In the genomic region with DNA sequence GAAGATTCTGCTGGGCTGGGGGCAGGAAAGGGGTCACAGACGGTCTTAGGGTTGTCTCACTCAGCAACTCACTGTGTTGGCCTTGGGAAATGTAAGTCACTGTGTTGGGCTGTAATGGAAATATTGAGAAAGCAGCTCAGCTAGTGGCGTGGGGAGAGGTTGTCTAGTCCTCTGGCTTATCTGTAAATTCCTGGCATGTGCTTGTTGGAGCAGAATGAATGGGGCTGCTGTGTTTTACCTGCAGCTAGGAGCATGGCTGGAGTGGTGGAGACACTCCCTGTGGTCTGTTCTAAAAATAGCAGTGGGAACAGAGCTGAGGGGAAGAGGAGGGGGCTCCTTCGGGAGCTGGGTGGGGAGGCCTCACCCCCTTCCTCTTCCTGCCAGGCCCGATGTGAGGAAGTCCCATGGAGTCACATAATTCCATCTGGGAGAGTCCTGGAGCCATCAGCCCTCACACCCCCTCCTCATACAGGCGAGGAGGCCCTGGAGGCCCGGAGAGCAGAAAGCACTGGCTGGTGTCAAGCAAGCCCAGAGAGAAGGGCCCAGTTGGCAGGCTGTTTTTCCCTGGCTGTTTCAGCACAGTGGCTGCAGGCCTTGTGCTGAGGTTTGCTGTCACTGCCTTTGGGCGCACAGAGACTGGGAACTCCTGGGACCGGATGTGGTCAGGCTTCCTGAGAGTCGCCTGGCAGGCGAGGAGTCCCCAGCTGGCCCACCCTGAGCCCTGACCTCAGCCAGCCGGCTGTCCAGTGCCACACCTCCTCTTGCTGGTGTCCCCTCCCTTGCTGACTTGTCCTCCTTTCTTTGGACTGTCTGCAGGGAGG, we compare ENCODE assay signal across 8 cellular contexts.
A peak's percentile ranks its signal among the peaks of the same experiment; 100 is the strongest.
DNase-seq lines count a peak whose midpoint lies in the region; ATAC-seq, FAIRE-seq and TF ChIP-seq lines count a peak whose summit lies in the region.

No MANE protein-coding gene starts in this region.

- no peaks in the 10 kb centered on the region for H3K9me3 ChIP-seq in pancreas
- no peaks in the 10 kb centered on the region for H3K9me3 ChIP-seq in BE2C

- ATAC-seq in pancreas (peak; percentile 92 to 93 (median 92)), HG03439 (IDR thresholded peaks at IDR 0.05; ENCODE audit: unreplicated experiment) (no peak), GM21515 (IDR thresholded peaks at IDR 0.05; ENCODE audit: unreplicated experiment) (no peak)

- no peaks in the 10 kb centered on the region for H3K9me3 Mint-ChIP-seq in activated T-cell treated with anti-CD3 and anti-CD28 coated beads, Interleukin-2, amount 50 U/mL, for 24 hours

- DNase-seq in NCI-H2227 (lab: John Stamatoyannopoulos, UW; ENCODE audit: unreplicated experiment) (peak; percentile 12), NCI-H2227 treated with DMSO at 0.1 percent for 48 hours (lab: John Stamatoyannopoulos, UW) (no peak), glomerular visceral epithelial cell (ENCODE audit: extremely low spot score) (peak; percentile 29), pancreas (peak in 5 of 6 donors; percentile 40 to 72 (median 60)), BE2C (no peak)
- peak; percentile 61 for DNase-seq in activated T-cell treated with anti-CD3 and anti-CD28 coated beads, Interleukin-2, amount 50 U/mL, for 24 hours

- H3K27me3 Mint-ChIP-seq in activated T-cell treated with anti-CD3 and anti-CD28 coated beads, Interleukin-2, amount 50 U/mL, for 24 hours, result no peaks in the 10 kb centered on the region

- H3K36me3 Mint-ChIP-seq in activated T-cell treated with anti-CD3 and anti-CD28 coated beads, Interleukin-2, amount 50 U/mL, for 24 hours (ENCODE audit: low read depth), result peaks cover 54% of the 10 kb centered on the region

- no peaks in the 10 kb centered on the region for H3K27me3 ChIP-seq in pancreas
- no peaks in the 10 kb centered on the region for H3K27me3 ChIP-seq in BE2C

- H3K27ac ChIP-seq in pancreas, result peak overlapping the region; percentile 54 to 87 (median 76)

- H3K27ac Mint-ChIP-seq in activated T-cell treated with anti-CD3 and anti-CD28 coated beads, Interleukin-2, amount 50 U/mL, for 24 hours, result peak overlapping the region; percentile 94

- H3K4me3 Mint-ChIP-seq in activated T-cell treated with anti-CD3 and anti-CD28 coated beads, Interleukin-2, amount 50 U/mL, for 24 hours, result peak overlapping the region; percentile 53

- no peaks in the 10 kb centered on the region for H3K36me3 ChIP-seq in pancreas
- H3K36me3 ChIP-seq in BE2C, result no peaks in the 10 kb centered on the region

- H3K4me1 Mint-ChIP-seq in activated T-cell treated with anti-CD3 and anti-CD28 coated beads, Interleukin-2, amount 50 U/mL, for 24 hours (ENCODE audit: low read depth), result peaks cover 39% of the 10 kb centered on the region

- no peak for TF ChIP-seq CTCF in pancreas (IDR thresholded peaks at IDR 0.05)
- no peak for TF ChIP-seq CTCF in BE2C (IDR thresholded peaks at IDR 0.05; ENCODE audit: low read depth, low read length)

- intact Hi-C loops in pancreas (cut with DNase I), result no loop called here

- H3K4me1 ChIP-seq in pancreas (peaks cover 27 to 53% (median 37%) of the 10 kb centered on the region in 3 donors), BE2C (no peaks in the 10 kb centered on the region; the same call in 1 of the 2 replicates)

- WGBS in pancreas, 2 donors, result 8 to 18% methylated on average over 11 of the region's 11 CpGs

- no peak for FAIRE-seq in pancreas (lab: Jason Lieb, UNC)

- H3K4me3 ChIP-seq in pancreas (no peak overlapping the region), BE2C (ENCODE audit: low read depth, low read length) (no peak overlapping the region)

Comparison
In these comparisons a context has a peak if more than half of its experiments do, and no peak if none do; other contexts are left out.
1. DNase-seq: peak in NCI-H2227 (single experiment), activated T-cell treated with anti-CD3 and anti-CD28 coated beads, Interleukin-2, amount 50 U/mL, for 24 hours (single experiment), glomerular visceral epithelial cell (single experiment) and pancreas (5 of 6); none in NCI-H2227 treated with DMSO at 0.1 percent for 48 hours (single experiment) and BE2C (single experiment).
2. ATAC-seq: peak in pancreas (4 of 4); none in HG03439 (single experiment) and GM21515 (single experiment).